Comparison of ENCODE assay signal across 20 cellular contexts in genomic region chr7:124429923-124430322, GRCh38.
"Had no signal": no experiment of that assay in that cellular context is flagged by ENCODE, and none has a peak within 500 bp of the region (broad histone marks: within the 10 kb centered on the region; RNA-seq: fewer than 3 reads in every experiment).

No MANE protein-coding gene starts in this region.

- DNase-seq: effector CD4-positive, alpha-beta T cell; endodermal cell; erythroblast; foreskin keratinocyte; kidney; left cardiac atrium; left ventricle myocardium superior; mesenchymal stem cell; midbrain; occipital lobe; pancreas; right cardiac atrium; stimulated activated CD4-positive, alpha-beta T cell treated with anti-CD3 and anti-CD28 coated beads, Interleukin-4, amount 100 ng/mL, for 1 hour; stimulated activated CD8-positive, alpha-beta memory T cell treated with anti-CD3 and anti-CD28 coated beads, Interleukin-4, amount 100 ng/mL, for 48 hours; stimulated activated naive CD8-positive, alpha-beta T cell treated with anti-CD3 and anti-CD28 coated beads, Interleukin-15, Interleukin-2, amounts not matched to agents 100 U/mL and 50 U/mL, for 24 hours; thyroid gland had no signal

- H3K9me3 Mint-ChIP-seq: endodermal cell, nephron, type B pancreatic cell had no signal

- H3K4me1 Mint-ChIP-seq: endodermal cell; stimulated activated effector memory CD8-positive, alpha-beta T cell treated with anti-CD3 and anti-CD28 coated beads, Interleukin-12 subunit alpha, Interleukin-12 subunit beta, amount 100 ng/mL, for 72 hours had no signal

- H3K27me3 Mint-ChIP-seq: progenitor cell of endocrine pancreas had no signal

- H3K4me3 Mint-ChIP-seq: endodermal cell; nephron; stimulated activated effector memory CD8-positive, alpha-beta T cell treated with anti-CD3 and anti-CD28 coated beads, Interleukin-12 subunit alpha, Interleukin-12 subunit beta, amount 100 ng/mL, for 72 hours; type B pancreatic cell had no signal

- H3K27ac Mint-ChIP-seq: endodermal cell; nephron; progenitor cell of endocrine pancreas; stimulated activated effector memory CD8-positive, alpha-beta T cell treated with anti-CD3 and anti-CD28 coated beads, Interleukin-12 subunit alpha, Interleukin-12 subunit beta, amount 100 ng/mL, for 72 hours; type B pancreatic cell had no signal

- H3K36me3 Mint-ChIP-seq: stimulated activated effector memory CD8-positive, alpha-beta T cell treated with anti-CD3 and anti-CD28 coated beads, Interleukin-12 subunit alpha, Interleukin-12 subunit beta, amount 100 ng/mL, for 72 hours; type B pancreatic cell had no signal

- ATAC-seq: foreskin keratinocyte; left cardiac atrium; left ventricle myocardium superior; pancreas; right cardiac atrium; stimulated activated effector memory CD8-positive, alpha-beta T cell treated with anti-CD3 and anti-CD28 coated beads, Interleukin-12 subunit alpha, Interleukin-12 subunit beta, amount 100 ng/mL, for 72 hours; stimulated activated naive CD8-positive, alpha-beta T cell treated with anti-CD3 and anti-CD28 coated beads, Interleukin-15, Interleukin-2, amounts not matched to agents 100 U/mL and 50 U/mL, for 24 hours had no signal
